ENCODE assay signal across 23 cellular contexts in the genomic region with DNA sequence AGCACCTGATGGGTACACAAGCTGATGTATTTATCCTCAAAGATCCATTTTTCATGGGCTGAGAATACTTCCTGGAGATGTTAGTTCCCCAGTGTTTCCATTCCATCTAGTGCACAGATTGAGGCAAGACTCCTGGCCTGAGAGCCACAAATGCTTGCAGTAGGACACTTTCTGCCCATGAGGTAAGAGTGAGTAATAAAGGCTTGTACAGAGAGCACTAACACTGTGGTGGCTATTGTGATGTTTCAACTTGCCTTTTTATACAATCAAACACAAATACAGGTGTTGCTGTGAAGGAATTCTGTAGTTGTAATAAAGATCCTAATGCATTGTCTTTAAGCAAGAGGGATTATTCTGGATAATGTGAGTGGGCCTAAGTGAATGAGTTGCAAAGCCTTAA.
DNase-seq lines count a peak whose midpoint lies in the region; ATAC-seq and TF ChIP-seq lines count a peak whose summit lies in the region.
"Had no signal": no experiment of that assay in that cellular context is flagged by ENCODE, and none has a peak within 500 bp of the region (broad histone marks: within the 10 kb centered on the region; RNA-seq: fewer than 3 reads in every experiment).

No MANE protein-coding gene starts in this region.

- peaks cover 3% of the 10 kb centered on the region for H3K9me3 Mint-ChIP-seq in MCF 10A (ENCODE audit: unreplicated experiment)
- H3K9me3 Mint-ChIP-seq: HFFc6 had no signal

- TF ChIP-seq CTCF in mammary epithelial cell (conservative IDR thresholded peaks at IDR 0.05 in 1 of 2, IDR thresholded peaks at IDR 0.05 in 1 of 2; ENCODE audit: extremely low read depth in 1 of 2, insufficient read depth in 1 of 2, low read depth in 1 of 2, low read length in 2 of 2) (no peak), MCF 10A (IDR thresholded peaks at IDR 0.05; ENCODE audit: unreplicated experiment) (no peak), foreskin keratinocyte (conservative IDR thresholded peaks at IDR 0.05) (peak; percentile 43)

- dilution Hi-C loops in mammary epithelial cell (cut with HindIII; ENCODE audit: low sequenced_read_pairs): no loop called here

- no peaks in the 10 kb centered on the region for H3K36me3 ChIP-seq in mammary epithelial cell (ENCODE audit: insufficient read depth, low read length)
- H3K36me3 ChIP-seq: BLaER1, HAP-1 had no signal

- H3K4me3 ChIP-seq in mammary epithelial cell (replicated peaks in 1 of 3; ENCODE audit: insufficient read depth in 1 of 3, low read depth in 2 of 3, low read length in 3 of 3): no peak overlapping the region
- H3K4me3 ChIP-seq: BLaER1, GM12878, HAP-1 had no signal

- in situ Hi-C loops in mammary epithelial cell (cut with MboI; ENCODE audit: low sequenced_read_pairs in 2 of 2): no loop called here

- no peaks in the 10 kb centered on the region for H3K79me2 ChIP-seq in mammary epithelial cell (ENCODE audit: insufficient read depth, low read length)

- DNase-seq in mammary epithelial cell (peak; percentile 79), MCF 10A (ENCODE audit: unreplicated experiment) (no peak), epithelial cell of prostate (ENCODE audit: low read depth, low spot score) (peak; percentile 41), foreskin keratinocyte (peak; percentile 76 to 82), renal cortical epithelial cell (ENCODE audit: low read depth) (peak; percentile 11), activated gamma-delta T cell treated with Interleukin-2 at 50 U/mL for 16 hours (no peak), Kasumi-1 (lab: John Stamatoyannopoulos, UW) (no peak)
- no peak for DNase-seq in activated CD4-positive, alpha-beta T cell treated with anti-CD3 and anti-CD28 coated beads, Interleukin-2, amount 50 U/mL, for 48 hours
- DNase-seq: Caco-2; CD4-positive, CD25-positive, alpha-beta regulatory T cell; CD8-positive, alpha-beta T cell; DMS 273 treated with DMSO at 0.1 percent for 48 hours; DMS79; EL; GDM1; GOT3; HFFc6 had no signal

- CTCF ChIA-PET in mammary epithelial cell (lab: Charles Lee; ENCODE audit: low non-redundant PET) (no interaction called here), MCF 10A (lab: Yijun Ruan, JAX) (no interaction called here)

- no peak overlapping the region for H2AFZ ChIP-seq in mammary epithelial cell (ENCODE audit: low read depth, low read length)

- POLR2A ChIA-PET in MCF 10A (lab: Yijun Ruan, JAX): no interaction called here

- H4K20me1 ChIP-seq in mammary epithelial cell (ENCODE audit: insufficient read depth, low read length): no peaks in the 10 kb centered on the region
- H4K20me1 ChIP-seq: BLaER1 had no signal

- peak; percentile 83 for ATAC-seq in foreskin keratinocyte
- ATAC-seq: CD8-positive, alpha-beta T cell; GM12878 had no signal

- no peak overlapping the region for H3K4me3 Mint-ChIP-seq in MCF 10A (ENCODE audit: unreplicated experiment)
- H3K4me3 Mint-ChIP-seq: B cell; CD4-positive, CD25-positive, alpha-beta regulatory T cell; CD8-positive, alpha-beta T cell; HFFc6 had no signal

- no peak overlapping the region for H3K27ac Mint-ChIP-seq in MCF 10A (ENCODE audit: low read depth, unreplicated experiment)
- H3K27ac Mint-ChIP-seq: B cell; CD4-positive, CD25-positive, alpha-beta regulatory T cell; CD8-positive, alpha-beta T cell; HFFc6 had no signal

- H3K4me1 Mint-ChIP-seq in MCF 10A (ENCODE audit: insufficient read depth, unreplicated experiment): no peaks in the 10 kb centered on the region
- H3K4me1 Mint-ChIP-seq: B cell; CD4-positive, CD25-positive, alpha-beta regulatory T cell had no signal

- no peaks in the 10 kb centered on the region for H3K4me1 ChIP-seq in mammary epithelial cell (ENCODE audit: insufficient read depth, low read length)
- no peaks in the 10 kb centered on the region for H3K4me1 ChIP-seq in foreskin keratinocyte
- H3K4me1 ChIP-seq: BLaER1, Caco-2, HAP-1 had no signal

- intact Hi-C loops in mammary epithelial cell (cut with micrococcal nuclease): no loop called here
- intact Hi-C loops in MCF 10A (cut with micrococcal nuclease): no loop called here

- H3K9ac ChIP-seq in mammary epithelial cell (ENCODE audit: insufficient read depth, low read length): no peak overlapping the region
- H3K9ac ChIP-seq: BLaER1 had no signal

- no peaks in the 10 kb centered on the region for H3K36me3 Mint-ChIP-seq in MCF 10A (ENCODE audit: insufficient read depth, unreplicated experiment)
- H3K36me3 Mint-ChIP-seq: CD4-positive, CD25-positive, alpha-beta regulatory T cell; CD8-positive, alpha-beta T cell had no signal

- H3K27me3 ChIP-seq in mammary epithelial cell (ENCODE audit: insufficient read depth, low read length): no peaks in the 10 kb centered on the region
- H3K27me3 ChIP-seq in foreskin keratinocyte: no peaks in the 10 kb centered on the region
- H3K27me3 ChIP-seq: BLaER1 had no signal

- H3K9me3 ChIP-seq in mammary epithelial cell (replicated peaks; ENCODE audit: insufficient read depth, low read length): no peaks in the 10 kb centered on the region
- H3K9me3 ChIP-seq: Caco-2, HAP-1 had no signal

- BruUV-seq in mammary epithelial cell (replicated peaks; lab: Mats Ljungman, UMichigan) (no TSS peak), MCF 10A (replicated peaks; lab: Mats Ljungman, UMichigan) (no TSS peak)

- no peak overlapping the region for H3K27ac ChIP-seq in mammary epithelial cell (ENCODE audit: insufficient read depth, low read depth, low read length)
- no peak overlapping the region for H3K27ac ChIP-seq in epithelial cell of prostate
- H3K27ac ChIP-seq in foreskin keratinocyte: no peak overlapping the region
- H3K27ac ChIP-seq: 22Rv1, BLaER1, C4-2B had no signal

- no peaks in the 10 kb centered on the region for H3K27me3 Mint-ChIP-seq in MCF 10A (ENCODE audit: insufficient read depth, unreplicated experiment)
- H3K27me3 Mint-ChIP-seq: B cell; CD4-positive, CD25-positive, alpha-beta regulatory T cell had no signal

- H3K4me2 ChIP-seq in mammary epithelial cell (ENCODE audit: insufficient read depth, low read depth, low read length): no peak overlapping the region
- H3K4me2 ChIP-seq: BLaER1 had no signal

Comparison
In these comparisons a context has a peak if more than half of its experiments do, and no peak if none do; other contexts are left out.
1. DNase-seq: peak in mammary epithelial cell (single experiment), epithelial cell of prostate (single experiment), foreskin keratinocyte (2 of 2) and renal cortical epithelial cell (single experiment); none in MCF 10A (single experiment), activated CD4-positive, alpha-beta T cell treated with anti-CD3 and anti-CD28 coated beads, Interleukin-2, amount 50 U/mL, for 48 hours (0 of 2), activated gamma-delta T cell treated with Interleukin-2 at 50 U/mL for 16 hours (single experiment) and Kasumi-1 (0 of 2).